ENCODE assay signal across 8 cellular contexts in genomic region chr1:2046225-2046917, GRCh38. TPM values are rescaled to one million over a fixed set of nuclear protein-coding genes. Genes with fewer than 3 reads are reported as not detected.
A peak's percentile ranks its signal among the peaks of the same experiment; 100 is the strongest.
DNase-seq lines count a peak whose midpoint lies in the region; ATAC-seq, FAIRE-seq and TF ChIP-seq lines count a peak whose summit lies in the region.

No MANE protein-coding gene starts in this region.

- H3K4me3 ChIP-seq in AG09309 (ENCODE audit: control insufficient read depth, low read depth, low read length) (no peak overlapping the region), H7 (ENCODE audit: insufficient read depth, low read depth, low read length) (no peak overlapping the region), Panc1 (ENCODE audit: low read depth in 2 of 2, low read length in 2 of 2) (no peak overlapping the region), kidney (ENCODE audit: low read length in 2 of 2) (no peak overlapping the region), tibial artery (no peak overlapping the region)

- CTCF ChIA-PET in Panc1 (lab: Charles Lee), result interaction anchor here (0.7 to 1.4 kb wide), 4 partner anchors 14 to 102 kb away, joined by 3 to 6 read pairs (median 4); no protein-coding TSS in a partner anchor

- peak; percentile 64 for ATAC-seq in Panc1

- intact Hi-C loops in Panc1 (cut with micrococcal nuclease; ENCODE audit: unreplicated experiment), result loop anchor here (5.0 kb wide), 1 partner anchor 104 kb away; no protein-coding TSS in a partner anchor
- intact Hi-C loops in kidney (cut with DNase I), result loop anchor here (10.0 kb wide), 1 partner anchor 92 kb away; no protein-coding TSS in a partner anchor
- intact Hi-C loops in tibial artery (cut with DNase I; ENCODE audit: low total_unique reads), result no loop called here

- H3K4me1 ChIP-seq in Panc1 (ENCODE audit: control insufficient read depth, insufficient read depth, low read length) (peaks cover 4% of the 10 kb centered on the region), kidney (ENCODE audit: control insufficient read depth in 1 of 2, insufficient read depth in 1 of 2, low read depth in 1 of 2, low read length in 2 of 2) (peaks cover 5 to 18% of the 10 kb centered on the region in 2 donors), tibial artery (peaks cover 0 to 27% (median 18%) of the 10 kb centered on the region in 4 donors)

- peaks cover 14% of the 10 kb centered on the region; the same call in 1 of the 2 replicates for H3K27me3 ChIP-seq in H7 (ENCODE audit: control insufficient read depth, insufficient read depth, low read length)
- no peaks in the 10 kb centered on the region for H3K27me3 ChIP-seq in Panc1 (ENCODE audit: control insufficient read depth, insufficient read depth, low read length)
- peaks cover 0 to 95% of the 10 kb centered on the region in 2 donors for H3K27me3 ChIP-seq in tibial artery

- no TSS peak for BruUV-seq in Panc1 (replicated peaks; lab: Mats Ljungman, UMichigan)

- no peaks in the 10 kb centered on the region for H3K36me3 ChIP-seq in H7 (replicated peaks; ENCODE audit: control insufficient read depth, insufficient read depth, low read length)
- no peaks in the 10 kb centered on the region; the same call in 1 of the 2 replicates for H3K36me3 ChIP-seq in Panc1 (ENCODE audit: control insufficient read depth, insufficient read depth, low read length)
- no peaks in the 10 kb centered on the region for H3K36me3 ChIP-seq in kidney (ENCODE audit: control insufficient read depth in 1 of 2, insufficient read depth in 2 of 2, low read length in 2 of 2)
- H3K36me3 ChIP-seq in tibial artery, result no peaks in the 10 kb centered on the region

- TF ChIP-seq CTCF in AG09309 (IDR thresholded peaks at IDR 0.05; ENCODE audit: control insufficient read depth, insufficient read depth, low read depth, low read length, missing control alignments), result peak; percentile 61
- peak; percentile 96 for TF ChIP-seq CTCF in Panc1 (IDR thresholded peaks at IDR 0.05)
- TF ChIP-seq CTCF in kidney (IDR thresholded peaks at IDR 0.05; ENCODE audit: borderline replicate concordance, extremely low read depth, insufficient read depth), result peak; percentile 75
- peak in 1 of 2 experiments; percentile 32 for TF ChIP-seq CTCF in tibial artery (IDR thresholded peaks at IDR 0.05)

- no peak for FAIRE-seq in kidney (lab: Jason Lieb, UNC)

- in situ Hi-C loops in Panc1 (cut with HindIII; ENCODE audit: low pct_unique_long_range_greater_than_20kb, low sequenced_read_pairs), result no loop called here

- POLR2A ChIA-PET in Panc1 (lab: Charles Lee), result no interaction called here

- DNase-seq in AG09309 (ENCODE audit: low read depth), result no peak
- peak; percentile 97 for DNase-seq in H7
- DNase-seq in Panc1 (ENCODE audit: low read depth, low spot score), result no peak
- DNase-seq in astrocyte of the hippocampus (ENCODE audit: low read depth, low spot score), result peak; percentile 62
- DNase-seq in kidney, result no peak
- DNase-seq in stimulated activated naive CD4-positive, alpha-beta T cell treated with Interleukin-2 at 50 U/mL for 16 hours (lab: John Stamatoyannopoulos, UW), result peak; percentile 30
- DNase-seq in NCI-H524 treated with DMSO at 0.1 percent for 48 hours (lab: John Stamatoyannopoulos, UW), result no peak
- no peak for DNase-seq in tibial artery

- H3K27ac ChIP-seq in Panc1 (ENCODE audit: low read length) (no peak overlapping the region), kidney (ENCODE audit: low read depth in 2 of 2, low read length in 2 of 2) (no peak overlapping the region), tibial artery (no peak overlapping the region)

- no peak overlapping the region for H3K9ac ChIP-seq in kidney (ENCODE audit: low read length in 2 of 2)

- H3K9me3 ChIP-seq in Panc1 (ENCODE audit: control insufficient read depth, insufficient read depth, low read depth, low read length) (no peaks in the 10 kb centered on the region), kidney (ENCODE audit: control insufficient read depth in 1 of 2, low read length in 2 of 2) (no peaks in the 10 kb centered on the region), tibial artery (no peaks in the 10 kb centered on the region)

RNA-seq across cellular contexts. Expression of gene PRKCZ, which starts 3.8 kb away (rescaled TPM):
- 38.5 and 41.8 TPM in 2 replicates for total RNA-seq in H7 (2014; rRNA removed; shearing (Covaris generic))
- total RNA-seq in Panc1 (2021; ENCODE audit: unreplicated experiment) (26.7 TPM), kidney (24.7 TPM)
- 31.2 TPM for polyA plus RNA-seq in Panc1 (2012; ENCODE audit: insufficient read length)
- 42.4 TPM for polyA plus RNA-seq in kidney (ENCODE audit: insufficient read depth, low read depth, low replicate concordance)

RNA-seq across cellular contexts. Expression of gene GABRD, which starts 27.2 kb away (rescaled TPM):
- 2.7 and 5.1 TPM in 2 replicates for total RNA-seq in H7 (2014; rRNA removed; shearing (Covaris generic))
- total RNA-seq in Panc1 (2021; ENCODE audit: unreplicated experiment), result 3.0 TPM
- polyA plus RNA-seq in Panc1 (2012; ENCODE audit: insufficient read length), result 9.7 TPM
- total RNA-seq in kidney, result 0.63 TPM
- 1.1 TPM for polyA plus RNA-seq in kidney (ENCODE audit: insufficient read depth, low read depth, low replicate concordance)

RNA-seq across cellular contexts. Expression of gene CFAP74, which starts 42.8 kb away (rescaled TPM):
- total RNA-seq in H7 (2014; rRNA removed; shearing (Covaris generic)), result not detected in 2 replicates
- total RNA-seq in Panc1 (2021; ENCODE audit: unreplicated experiment) (not detected), kidney (not detected)
- polyA plus RNA-seq in Panc1 (2012; ENCODE audit: insufficient read length), result 0.22 TPM
- polyA plus RNA-seq in kidney (ENCODE audit: insufficient read depth, low read depth, low replicate concordance), result not detected

Comparison
In these comparisons a context has a peak if more than half of its experiments do, and no peak if none do; other contexts are left out.
1. DNase-seq: peak in H7 (single experiment), astrocyte of the hippocampus (single experiment) and stimulated activated naive CD4-positive, alpha-beta T cell treated with Interleukin-2 at 50 U/mL for 16 hours (single experiment); none in AG09309 (single experiment), Panc1 (single experiment), kidney (single experiment), NCI-H524 treated with DMSO at 0.1 percent for 48 hours (single experiment) and tibial artery (0 of 2).